18 cellular contexts compared by ENCODE assay signal in genomic region chr17:29295420-29295819, GRCh38. TPM values are rescaled to one million over a fixed set of nuclear protein-coding genes. Genes with fewer than 3 reads are reported as not detected.
DNase-seq lines count a peak whose midpoint lies in the region; ATAC-seq and TF ChIP-seq lines count a peak whose summit lies in the region.
"Had no signal": no experiment of that assay in that cellular context is flagged by ENCODE, and none has a peak within 500 bp of the region (broad histone marks: within the 10 kb centered on the region; RNA-seq: fewer than 3 reads in every experiment).

No MANE protein-coding gene starts in this region.

- H3K9me3 ChIP-seq in BLaER1 treated with 17β-estradiol and CSF1 and Interleukin-3, amounts not matched to agents 10 nM and 100 nM (replicated peaks in 1 of 11): no peaks in the 10 kb centered on the region
- no peaks in the 10 kb centered on the region for H3K9me3 ChIP-seq in DND-41 (ENCODE audit: insufficient read depth, low read length, severe bottlenecking)
- H3K9me3 ChIP-seq: gastroesophageal sphincter, ovary had no signal

- no peak for TF ChIP-seq CTCF in DND-41 (IDR thresholded peaks at IDR 0.05; ENCODE audit: borderline replicate concordance, extremely low read depth, low read length, poor library complexity, severe bottlenecking)

- DNase-seq in DND-41 (no peak), T1000 (lab: John Stamatoyannopoulos, UW) (no peak), COR-L47 (lab: John Stamatoyannopoulos, UW) (no peak), superior temporal gyrus (ENCODE audit: extremely low spot score) (no peak)
- DNase-seq in natural killer cell treated with Interleukin-12 subunit alpha and Interleukin-12 subunit beta and Interleukin-15 and Interleukin-18, amount 100 ng/mL, for 72 hours (ENCODE audit: low spot score): no peak
- DNase-seq: activated CD4-positive, alpha-beta T cell treated with anti-CD3 and anti-CD28 coated beads for 48 hours; mammary epithelial cell; NCI-H2029; ovary; stimulated activated CD4-positive, alpha-beta T cell treated with anti-CD3 and anti-CD28 coated beads, Interleukin-12 subunit alpha, Interleukin-12 subunit beta, amount 100 ng/mL, for 4 hours; SW 1271 had no signal

- H3K4me2 ChIP-seq in BLaER1 treated with 17β-estradiol and CSF1 and Interleukin-3, amounts not matched to agents 10 nM and 100 nM: peak overlapping the region in 10 of 11 experiments; percentile 71 to 89 (median 81); a peak in 18 of 22 replicates
- peak overlapping the region; percentile 92; the same call in 1 of the 2 replicates for H3K4me2 ChIP-seq in DND-41 (ENCODE audit: insufficient read depth, low read length)

- ATAC-seq in DND-41 (ENCODE audit: insufficient read depth, low read depth): no peak
- no peak for ATAC-seq in natural killer cell treated with Interleukin-12 subunit alpha and Interleukin-12 subunit beta and Interleukin-15 and Interleukin-18, amount 100 ng/mL, for 72 hours
- ATAC-seq: gastroesophageal sphincter had no signal

- peaks cover 19 to 31% (median 27%) of the 10 kb centered on the region in 11 experiments for H4K20me1 ChIP-seq in BLaER1 treated with 17β-estradiol and CSF1 and Interleukin-3, amounts not matched to agents 10 nM and 100 nM
- H4K20me1 ChIP-seq in DND-41 (ENCODE audit: insufficient read depth, low read length): peaks cover 25% of the 10 kb centered on the region

- peaks cover 22% of the 10 kb centered on the region for H3K4me1 Mint-ChIP-seq in activated naive CD8-positive, alpha-beta T cell (ENCODE audit: low read depth)
- peaks cover 27 to 37% of the 10 kb centered on the region in 2 donors for H3K4me1 Mint-ChIP-seq in natural killer cell treated with Interleukin-12 subunit alpha and Interleukin-12 subunit beta and Interleukin-15 and Interleukin-18, amount 100 ng/mL, for 72 hours (ENCODE audit: low read depth in 2 of 2)

- no peak overlapping the region; a peak in 1 of 22 replicates for H3K9ac ChIP-seq in BLaER1 treated with 17β-estradiol and CSF1 and Interleukin-3, amounts not matched to agents 10 nM and 100 nM
- no peak overlapping the region; the same call in 1 of the 2 replicates for H3K9ac ChIP-seq in DND-41 (ENCODE audit: low read depth, low read length)

- H3K27me3 Mint-ChIP-seq in activated naive CD8-positive, alpha-beta T cell: no peaks in the 10 kb centered on the region
- no peaks in the 10 kb centered on the region for H3K27me3 Mint-ChIP-seq in natural killer cell treated with Interleukin-12 subunit alpha and Interleukin-12 subunit beta and Interleukin-15 and Interleukin-18, amount 100 ng/mL, for 72 hours

- peak overlapping the region; percentile 62 for H3K4me3 Mint-ChIP-seq in activated naive CD8-positive, alpha-beta T cell
- H3K4me3 Mint-ChIP-seq in natural killer cell treated with Interleukin-12 subunit alpha and Interleukin-12 subunit beta and Interleukin-15 and Interleukin-18, amount 100 ng/mL, for 72 hours: peak overlapping the region; percentile 98

- peak overlapping the region; percentile 64 for H3K27ac Mint-ChIP-seq in activated naive CD8-positive, alpha-beta T cell
- peak overlapping the region; percentile 98 to 99 for H3K27ac Mint-ChIP-seq in natural killer cell treated with Interleukin-12 subunit alpha and Interleukin-12 subunit beta and Interleukin-15 and Interleukin-18, amount 100 ng/mL, for 72 hours

- H3K27me3 ChIP-seq in BLaER1 treated with 17β-estradiol and CSF1 and Interleukin-3, amounts not matched to agents 10 nM and 100 nM: no peaks in the 10 kb centered on the region
- no peaks in the 10 kb centered on the region for H3K27me3 ChIP-seq in DND-41 (ENCODE audit: insufficient read depth, low read length, poor library complexity)
- H3K27me3 ChIP-seq: gastroesophageal sphincter, ovary had no signal

- peak overlapping the region in 3 of 10 experiments; percentile 95 to 100 (median 98); a peak in 1 of 20 replicates for H3K4me3 ChIP-seq in BLaER1 treated with 17β-estradiol and CSF1 and Interleukin-3, amounts not matched to agents 10 nM and 100 nM
- H3K4me3 ChIP-seq in DND-41 (ENCODE audit: low read depth in 1 of 2, low read length in 2 of 2): no peak overlapping the region

- H3K36me3 ChIP-seq in BLaER1 treated with 17β-estradiol and CSF1 and Interleukin-3, amounts not matched to agents 10 nM and 100 nM: peaks cover 0 to 15% (median 10%) of the 10 kb centered on the region in 11 experiments; a peak in 18 of 22 replicates
- H3K36me3 ChIP-seq in DND-41 (ENCODE audit: insufficient read depth, low read length): peaks cover 23% of the 10 kb centered on the region
- H3K36me3 ChIP-seq: gastroesophageal sphincter, ovary had no signal

- H2AFZ ChIP-seq in DND-41 (ENCODE audit: low read depth, low read length): no peak overlapping the region

- peaks cover 43% of the 10 kb centered on the region for H3K79me2 ChIP-seq in DND-41 (ENCODE audit: insufficient read depth, low read length)

- H3K27ac ChIP-seq in BLaER1 treated with 17β-estradiol and CSF1 and Interleukin-3, amounts not matched to agents 10 nM and 100 nM: peak overlapping the region in 4 of 11 experiments; percentile 91 to 97 (median 94); a peak in 6 of 22 replicates
- H3K27ac ChIP-seq in DND-41 (ENCODE audit: low read length): no peak overlapping the region

- peaks cover 4 to 23% (median 13%) of the 10 kb centered on the region in 10 experiments for H3K4me1 ChIP-seq in BLaER1 treated with 17β-estradiol and CSF1 and Interleukin-3, amounts not matched to agents 10 nM and 100 nM
- H3K4me1 ChIP-seq in DND-41 (ENCODE audit: insufficient read depth, low read length): peaks cover 28% of the 10 kb centered on the region

- no peaks in the 10 kb centered on the region for H3K36me3 Mint-ChIP-seq in activated naive CD8-positive, alpha-beta T cell
- H3K36me3 Mint-ChIP-seq in natural killer cell treated with Interleukin-12 subunit alpha and Interleukin-12 subunit beta and Interleukin-15 and Interleukin-18, amount 100 ng/mL, for 72 hours: peaks cover 6% of the 10 kb centered on the region
- H3K36me3 Mint-ChIP-seq: CD14-positive monocyte had no signal

- H3K9me3 Mint-ChIP-seq in activated naive CD8-positive, alpha-beta T cell (ENCODE audit: low read depth): no peaks in the 10 kb centered on the region
- H3K9me3 Mint-ChIP-seq in natural killer cell treated with Interleukin-12 subunit alpha and Interleukin-12 subunit beta and Interleukin-15 and Interleukin-18, amount 100 ng/mL, for 72 hours: no peaks in the 10 kb centered on the region

RNA-seq across cellular contexts. Expression of gene NUFIP2, which starts 1.5 kb away (rescaled TPM):
- total RNA-seq in natural killer cell treated with Interleukin-12 subunit alpha and Interleukin-12 subunit beta and Interleukin-15 and Interleukin-18, amount 100 ng/mL, for 72 hours: 10 to 100 TPM; 74.2 to 97.0 TPM

RNA-seq across cellular contexts. Expression of gene CRYBA1, which starts 48.8 kb away (rescaled TPM):
- not detected for total RNA-seq in natural killer cell treated with Interleukin-12 subunit alpha and Interleukin-12 subunit beta and Interleukin-15 and Interleukin-18, amount 100 ng/mL, for 72 hours
- total RNA-seq: endothelial cell of umbilical vein, gastroesophageal sphincter, HT-29, M059J, mammary epithelial cell, ovary had no signal
